Comparison of ENCODE assay signal across 14 cellular contexts in the genomic region with DNA sequence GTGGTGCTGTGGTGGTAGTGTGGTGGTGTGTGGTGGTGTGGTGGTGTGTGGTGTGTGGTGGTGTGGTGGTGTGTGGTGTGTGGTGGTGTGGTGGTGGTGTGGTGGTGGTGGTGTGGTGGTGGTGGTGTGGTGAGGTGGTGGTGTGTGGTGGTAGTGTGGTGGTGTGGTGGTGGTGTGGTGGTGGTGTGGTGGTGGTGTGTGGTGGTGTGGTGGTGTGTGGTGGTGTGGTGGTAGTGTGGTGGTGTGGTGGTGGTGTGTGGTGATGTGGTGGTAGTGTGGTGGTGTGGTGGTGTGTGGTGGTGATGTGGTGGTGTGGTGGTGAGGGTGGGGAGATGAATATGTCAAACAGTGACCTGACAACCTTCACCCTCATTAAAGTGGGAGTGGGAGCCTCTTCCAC. TPM values are rescaled to one million over a fixed set of nuclear protein-coding genes. Genes with fewer than 3 reads are reported as not detected.
DNase-seq lines count a peak whose midpoint lies in the region; ATAC-seq and TF ChIP-seq lines count a peak whose summit lies in the region.
"Had no signal": no experiment of that assay in that cellular context is flagged by ENCODE, and none has a peak within 500 bp of the region (broad histone marks: within the 10 kb centered on the region; RNA-seq: fewer than 3 reads in every experiment).

No MANE protein-coding gene starts in this region.

- CTCF ChIA-PET in OCI-LY7 (lab: Charles Lee; ENCODE audit: unreplicated experiment), result no interaction called here

- 0 out of 2 replicates have a peak, but pooled peaks cover 5% of the 10 kb centered on the region for H3K9me3 ChIP-seq in OCI-LY7 (ENCODE audit: low read length)
- H3K9me3 ChIP-seq in esophagus muscularis mucosa, result no peaks in the 10 kb centered on the region
- peaks cover 0 to 4% of the 10 kb centered on the region in 2 donors for H3K9me3 ChIP-seq in neuronal stem cell (replicated peaks in 1 of 2; ENCODE audit: control insufficient read depth in 2 of 2, insufficient read depth in 1 of 2, low read depth in 1 of 2, low read length in 2 of 2)
- H3K9me3 ChIP-seq: ovary, testis had no signal

- peak overlapping the region; percentile 99 for H3K14ac ChIP-seq in neuronal stem cell (ENCODE audit: low read length)

- no peak overlapping the region for H3K4me3 ChIP-seq in GM06990 (replicated peaks; ENCODE audit: low read depth, low read length)
- H3K4me3 ChIP-seq in OCI-LY7 (ENCODE audit: low read depth, low read length, poor library complexity, severe bottlenecking), result no peak overlapping the region
- H3K4me3 ChIP-seq in esophagus muscularis mucosa, result no peak overlapping the region
- peak overlapping the region in 1 of 2 donors; percentile 28 for H3K4me3 ChIP-seq in neuronal stem cell (ENCODE audit: low read length in 2 of 2)
- H3K4me3 ChIP-seq: ovary, testis had no signal

- peak overlapping the region; percentile 96 for H2BK12ac ChIP-seq in neuronal stem cell (ENCODE audit: low read length)

- TF ChIP-seq POLR2A in esophagus muscularis mucosa (IDR thresholded peaks at IDR 0.05; ENCODE audit: low read depth), result no peak

- no peak overlapping the region for H3K18ac ChIP-seq in neuronal stem cell (ENCODE audit: low read length)

- H3K27me3 ChIP-seq in GM06990 (replicated peaks; ENCODE audit: control insufficient read depth, insufficient read depth, low read length) (no peaks in the 10 kb centered on the region), esophagus muscularis mucosa (no peaks in the 10 kb centered on the region), neuronal stem cell (ENCODE audit: control insufficient read depth in 3 of 3, insufficient read depth in 3 of 3, low read depth in 1 of 3, low read length in 3 of 3) (peaks cover 0 to 3% (median 0%) of the 10 kb centered on the region in 3 experiments)
- H3K27me3 ChIP-seq: ovary, testis had no signal

- intact Hi-C loops in OCI-LY7 (cut with micrococcal nuclease; ENCODE audit: unreplicated experiment), result loop anchor here (10.0 kb wide), 1 partner anchor 166 kb away; no protein-coding TSS in a partner anchor
- intact Hi-C loops in esophagus muscularis mucosa (cut with DNase I), result no loop called here

- no peaks in the 10 kb centered on the region for H3K4me1 ChIP-seq in OCI-LY7 (ENCODE audit: insufficient read depth, low read length, poor library complexity, severe bottlenecking)
- no peaks in the 10 kb centered on the region for H3K4me1 ChIP-seq in esophagus muscularis mucosa
- no peaks in the 10 kb centered on the region for H3K4me1 ChIP-seq in neuronal stem cell (ENCODE audit: control insufficient read depth in 2 of 2, insufficient read depth in 1 of 2, low read depth in 1 of 2, low read length in 2 of 2)
- H3K4me1 ChIP-seq: testis had no signal

- no peak overlapping the region for H2BK120ac ChIP-seq in neuronal stem cell (ENCODE audit: low read depth, low read length)

- H4K20me1 ChIP-seq in OCI-LY7 (ENCODE audit: insufficient read depth, low read length), result no peaks in the 10 kb centered on the region

- peak; percentile 22 for DNase-seq in GM06990 (ENCODE audit: extremely low read depth, insufficient read length)
- peak; percentile 4 for DNase-seq in OCI-LY7 (ENCODE audit: low spot score)
- DNase-seq in esophagus muscularis mucosa (ENCODE audit: extremely low spot score), result peak; percentile 95
- peak; percentile 15 for DNase-seq in neuronal stem cell (ENCODE audit: low spot score)
- no peak for DNase-seq in AG20443 (ENCODE audit: low spot score)
- DNase-seq in cerebellar cortex (ENCODE audit: low spot score), result no peak
- DNase-seq: activated CD4-positive, alpha-beta T cell treated with anti-CD3 and anti-CD28 coated beads, Interleukin-2, amount 50 U/mL, for 4 hours; NCI-H1092 treated with DMSO at 0.1 percent for 48 hours; NCI-H748 treated with DMSO at 0.1 percent for 48 hours; ovary; SW 1271; testis had no signal

- POLR2A ChIA-PET in OCI-LY7 (lab: Charles Lee), result no interaction called here

- peak overlapping the region; percentile 39 for H3K9ac ChIP-seq in neuronal stem cell (ENCODE audit: low read depth, low read length, poor library complexity)

- H3K23ac ChIP-seq in neuronal stem cell (ENCODE audit: low read depth, low read length, poor library complexity), result peak overlapping the region; percentile 97

- H4K8ac ChIP-seq in neuronal stem cell (ENCODE audit: low read depth, low read length), result peak overlapping the region; percentile 100

- no peaks in the 10 kb centered on the region for H3K36me3 ChIP-seq in GM06990 (ENCODE audit: control insufficient read depth, insufficient read depth, low read length)
- no peaks in the 10 kb centered on the region for H3K36me3 ChIP-seq in OCI-LY7 (ENCODE audit: insufficient read depth, low read length)
- no peaks in the 10 kb centered on the region for H3K36me3 ChIP-seq in esophagus muscularis mucosa
- no peaks in the 10 kb centered on the region for H3K36me3 ChIP-seq in neuronal stem cell (replicated peaks in 1 of 2; ENCODE audit: control insufficient read depth in 2 of 2, insufficient read depth in 2 of 2, low read length in 2 of 2)
- H3K36me3 ChIP-seq: ovary had no signal

- H2AFZ ChIP-seq in OCI-LY7 (ENCODE audit: low read length) (no peak overlapping the region), neuronal stem cell (ENCODE audit: low read length) (no peak overlapping the region)

- no peak for TF ChIP-seq EP300 in esophagus muscularis mucosa (IDR thresholded peaks at IDR 0.05)

- no peak overlapping the region for H3K4me2 ChIP-seq in OCI-LY7 (ENCODE audit: low read length)
- H3K4me2 ChIP-seq in neuronal stem cell (ENCODE audit: insufficient read depth, low read length, poor library complexity, severe bottlenecking), result no peak overlapping the region

- H3K79me2 ChIP-seq in OCI-LY7 (ENCODE audit: insufficient read depth, low read depth, low read length), result no peaks in the 10 kb centered on the region

- H4K91ac ChIP-seq in neuronal stem cell (ENCODE audit: low read depth, low read length, poor library complexity), result peak overlapping the region; percentile 34

- no peaks in the 10 kb centered on the region for H3K9me2 ChIP-seq in OCI-LY7 (ENCODE audit: insufficient read depth, low read length)

- no peak overlapping the region for H3K4ac ChIP-seq in neuronal stem cell (ENCODE audit: low read length)

- no TSS peak for BruUV-seq in OCI-LY7 (replicated peaks; lab: Mats Ljungman, UMichigan)

- H3K27ac ChIP-seq in OCI-LY7 (ENCODE audit: low read depth, low read length, poor library complexity, severe bottlenecking) (no peak overlapping the region), esophagus muscularis mucosa (replicated peaks in 1 of 4) (no peak overlapping the region), neuronal stem cell (replicated peaks; ENCODE audit: low read length) (no peak overlapping the region)
- H3K27ac ChIP-seq: ovary, testis had no signal

- no peak overlapping the region for H2BK5ac ChIP-seq in neuronal stem cell (ENCODE audit: low read length)

- ATAC-seq in HG03432 (IDR thresholded peaks at IDR 0.05; ENCODE audit: unreplicated experiment) (no peak), GM19035 (IDR thresholded peaks at IDR 0.05; ENCODE audit: unreplicated experiment) (no peak)

- TF ChIP-seq CTCF in GM06990 (IDR thresholded peaks at IDR 0.05; ENCODE audit: insufficient read depth, low read length, poor library complexity, severe bottlenecking) (no peak), OCI-LY7 (conservative IDR thresholded peaks at IDR 0.05; ENCODE audit: low read length) (no peak), esophagus muscularis mucosa (IDR thresholded peaks at IDR 0.05) (no peak)

- H2AK5ac ChIP-seq in neuronal stem cell (ENCODE audit: low read depth, low read length), result no peak overlapping the region

- no peak overlapping the region for H2BK15ac ChIP-seq in neuronal stem cell (ENCODE audit: low read length)

- H3K79me1 ChIP-seq in neuronal stem cell (ENCODE audit: low read depth, low read length), result peaks cover 3% of the 10 kb centered on the region

RNA-seq across cellular contexts. Expression of a gene that starts 55.6 kb away (rescaled TPM):
- 0.22 and 0.59 TPM in 2 replicates for total RNA-seq in OCI-LY7 (2014; rRNA removed; shearing (Covaris generic))
- total RNA-seq in OCI-LY7 (2022) (not detected in 2 replicates), esophagus muscularis mucosa (1 to 10 TPM; 1.2 to 1.4 (median 1.4) TPM)
- 2.6 TPM for polyA plus RNA-seq in neuronal stem cell (2013, experiment 1 of 2)
- polyA plus RNA-seq in neuronal stem cell (2013, experiment 2 of 2), result 3.1 TPM

Comparison
In these comparisons a context has a peak if more than half of its experiments do, and no peak if none do; other contexts are left out.
1. DNase-seq: peak in GM06990 (single experiment), OCI-LY7 (single experiment), esophagus muscularis mucosa (single experiment) and neuronal stem cell (single experiment); none in AG20443 (single experiment) and cerebellar cortex (single experiment).